ENCODE assay signal across 8 cellular contexts in genomic region chr10:35336921-35337741, GRCh38. TPM values are rescaled to one million over a fixed set of nuclear protein-coding genes. Genes with fewer than 3 reads are reported as not detected.
DNase-seq lines count a peak whose midpoint lies in the region; ATAC-seq and TF ChIP-seq lines count a peak whose summit lies in the region.

No MANE protein-coding gene starts in this region.

- peaks cover 22% of the 10 kb centered on the region for H3K36me3 Mint-ChIP-seq in WTC11
- peaks cover 45% of the 10 kb centered on the region for H3K36me3 Mint-ChIP-seq in dendritic cell treated with granulocyte-macrophage colony-stimulating factor and Interleukin-4, amounts not matched to agents 40 ng/mL and 50 ng/mL, for 4 days (ENCODE audit: low read depth)

- CTCF ChIA-PET in A673 (lab: Charles Lee) (no interaction called here), WTC11 (lab: Charles Lee) (interaction anchor here (0.5 to 0.7 kb wide), 2 partner anchors 14 to 97 kb away, joined by 3 read pairs; no protein-coding TSS in a partner anchor)

- H3K27me3 Mint-ChIP-seq in WTC11 (ENCODE audit: low read depth) = peaks cover 4% of the 10 kb centered on the region; the same call in 1 of the 2 replicates
- H3K27me3 Mint-ChIP-seq in dendritic cell treated with granulocyte-macrophage colony-stimulating factor and Interleukin-4, amounts not matched to agents 40 ng/mL and 50 ng/mL, for 4 days = no peaks in the 10 kb centered on the region
- no peaks in the 10 kb centered on the region for H3K27me3 Mint-ChIP-seq in stimulated activated naive CD8-positive, alpha-beta T cell treated with anti-CD3 and anti-CD28 coated beads, Interleukin-15, amount 100 ng/mL, for 72 hours

- H3K9me3 Mint-ChIP-seq in WTC11 = peaks cover 9% of the 10 kb centered on the region
- no peaks in the 10 kb centered on the region for H3K9me3 Mint-ChIP-seq in dendritic cell treated with granulocyte-macrophage colony-stimulating factor and Interleukin-4, amounts not matched to agents 40 ng/mL and 50 ng/mL, for 4 days
- no peaks in the 10 kb centered on the region for H3K9me3 Mint-ChIP-seq in stimulated activated naive CD8-positive, alpha-beta T cell treated with anti-CD3 and anti-CD28 coated beads, Interleukin-15, amount 100 ng/mL, for 72 hours

- H3K27ac ChIP-seq in A673 (ENCODE audit: low read depth, low read length, poor library complexity, severe bottlenecking) (peak overlapping the region; percentile 76), lower lobe of right lung (peak overlapping the region; percentile 80)

- peaks cover 4% of the 10 kb centered on the region for H3K36me3 ChIP-seq in A673 (ENCODE audit: insufficient read depth, low read length, poor library complexity, severe bottlenecking)
- no peaks in the 10 kb centered on the region for H3K36me3 ChIP-seq in lower lobe of right lung

- TF ChIP-seq CTCF in A673 (conservative IDR thresholded peaks at IDR 0.05; ENCODE audit: low read depth, low read length) = no peak
- no peak for TF ChIP-seq CTCF in WTC11 (IDR thresholded peaks at IDR 0.05)
- no peak for TF ChIP-seq CTCF in lower lobe of right lung (IDR thresholded peaks at IDR 0.05)

- H3K4me3 ChIP-seq in A673 (ENCODE audit: low read depth, low read length, poor library complexity, severe bottlenecking) (peak overlapping the region; percentile 91), lower lobe of right lung (peak overlapping the region; percentile 99)

- H3K9me3 ChIP-seq in A673 (ENCODE audit: low read depth, low read length, poor library complexity, severe bottlenecking) (no peaks in the 10 kb centered on the region), lower lobe of right lung (no peaks in the 10 kb centered on the region)

- DNase-seq in A673 (ENCODE audit: low spot score) (peak; percentile 37), WTC11 (ENCODE audit: low spot score) (peak; percentile 57), lower lobe of right lung (peak; percentile 72), DMS79 (lab: John Stamatoyannopoulos, UW) (no peak)
- DNase-seq in stimulated activated naive CD8-positive, alpha-beta T cell treated with anti-CD3 and anti-CD28 coated beads, Interleukin-15, amount 100 ng/mL, for 72 hours = peak; percentile 42 to 44

- ATAC-seq in GM19025 (IDR thresholded peaks at IDR 0.05; ENCODE audit: low read depth, unreplicated experiment) (peak; percentile 6), HG03571 (IDR thresholded peaks at IDR 0.05; ENCODE audit: unreplicated experiment) (peak; percentile 6), WTC11 (peak; percentile 31), lower lobe of right lung (peak; percentile 39 to 43)
- peak; percentile 27 for ATAC-seq in stimulated activated naive CD8-positive, alpha-beta T cell treated with anti-CD3 and anti-CD28 coated beads, Interleukin-15, amount 100 ng/mL, for 72 hours

- H3K27ac Mint-ChIP-seq in WTC11 = no peak overlapping the region
- H3K27ac Mint-ChIP-seq in dendritic cell treated with granulocyte-macrophage colony-stimulating factor and Interleukin-4, amounts not matched to agents 40 ng/mL and 50 ng/mL, for 4 days = peak overlapping the region; percentile 91
- peak overlapping the region; percentile 87 to 89 for H3K27ac Mint-ChIP-seq in stimulated activated naive CD8-positive, alpha-beta T cell treated with anti-CD3 and anti-CD28 coated beads, Interleukin-15, amount 100 ng/mL, for 72 hours

- H3K27me3 ChIP-seq in A673 (replicated peaks; ENCODE audit: insufficient read depth, low read depth, low read length, poor library complexity) (no peaks in the 10 kb centered on the region), lower lobe of right lung (ENCODE audit: low read depth) (no peaks in the 10 kb centered on the region)

- peaks cover 37% of the 10 kb centered on the region for H3K4me1 Mint-ChIP-seq in WTC11
- H3K4me1 Mint-ChIP-seq in dendritic cell treated with granulocyte-macrophage colony-stimulating factor and Interleukin-4, amounts not matched to agents 40 ng/mL and 50 ng/mL, for 4 days (ENCODE audit: low read depth) = peaks cover 53% of the 10 kb centered on the region
- peaks cover 76% of the 10 kb centered on the region for H3K4me1 Mint-ChIP-seq in stimulated activated naive CD8-positive, alpha-beta T cell treated with anti-CD3 and anti-CD28 coated beads, Interleukin-15, amount 100 ng/mL, for 72 hours

- no TSS peak for BruUV-seq in A673 (replicated peaks; lab: Mats Ljungman, UMichigan)

- H3K4me1 ChIP-seq in A673 (ENCODE audit: insufficient read depth, low read length, poor library complexity, severe bottlenecking) (peaks cover 49% of the 10 kb centered on the region), lower lobe of right lung (peaks cover 77% of the 10 kb centered on the region)

- H3K4me3 Mint-ChIP-seq in WTC11 = peak overlapping the region; percentile 79
- peak overlapping the region; percentile 86 for H3K4me3 Mint-ChIP-seq in dendritic cell treated with granulocyte-macrophage colony-stimulating factor and Interleukin-4, amounts not matched to agents 40 ng/mL and 50 ng/mL, for 4 days
- peak overlapping the region; percentile 86 to 87 for H3K4me3 Mint-ChIP-seq in stimulated activated naive CD8-positive, alpha-beta T cell treated with anti-CD3 and anti-CD28 coated beads, Interleukin-15, amount 100 ng/mL, for 72 hours

- intact Hi-C loops in A673 (cut with micrococcal nuclease; ENCODE audit: unreplicated experiment) (loop anchor here (5.0 kb wide), 2 partner anchors 40 to 225 kb away; no protein-coding TSS in a partner anchor), lower lobe of right lung (cut with DNase I) (no loop called here)
- intact Hi-C loops in dendritic cell treated with granulocyte-macrophage colony-stimulating factor and Interleukin-4, amounts not matched to agents 40 ng/mL and 50 ng/mL, for 4 days (cut with micrococcal nuclease) = loop anchor here (5.0 to 10.0 kb wide), 3 partner anchors 115 to 212 kb away; partner anchors contain the start of gene CREM

- POLR2A ChIA-PET in A673 (lab: Charles Lee; ENCODE audit: low non-redundant PET) = no interaction called here
- POLR2A ChIA-PET in WTC11 (lab: Charles Lee) = no interaction called here

TF ChIP-seq in WTC11, 78 proteins besides CTCF, POLR2A, EP300 and RAD21:
- TF ChIP-seq ETV6 (CRISPR knock-in tag; IDR thresholded peaks at IDR 0.05) = peak; percentile 48; the same call in 1 of the 2 replicates
- TF ChIP-seq SOX15 (CRISPR knock-in tag; IDR thresholded peaks at IDR 0.05) = no peak
- TF ChIP-seq JAZF1 (CRISPR knock-in tag; IDR thresholded peaks at IDR 0.05) = no peak
- TF ChIP-seq MAX (CRISPR knock-in tag; IDR thresholded peaks at IDR 0.05) = 0 out of 2 replicates have a peak, but pooled peaks have one; percentile 42
- 0 out of 2 replicates have a peak, but pooled peaks have one; percentile 27 for TF ChIP-seq HMGXB4 (CRISPR knock-in tag; IDR thresholded peaks at IDR 0.05)
- no peak for TF ChIP-seq E2F4 (CRISPR knock-in tag; IDR thresholded peaks at IDR 0.05; ENCODE audit: borderline replicate concordance, low read depth)
- TF ChIP-seq TP53 (CRISPR knock-in tag; IDR thresholded peaks at IDR 0.05) = no peak
- no peak for TF ChIP-seq ZSCAN18 (CRISPR knock-in tag; IDR thresholded peaks at IDR 0.05)
- 0 out of 2 replicates have a peak, but pooled peaks have one; percentile 39 for TF ChIP-seq CREB1 (CRISPR knock-in tag; IDR thresholded peaks at IDR 0.05)
- TF ChIP-seq ZNF423 (CRISPR knock-in tag; IDR thresholded peaks at IDR 0.05) = 0 out of 2 replicates have a peak, but pooled peaks have one; percentile 23
- TF ChIP-seq SMAD4 (CRISPR knock-in tag; IDR thresholded peaks at IDR 0.05) = peak; percentile 50; the same call in 1 of the 2 replicates
- TF ChIP-seq JUN (CRISPR knock-in tag; IDR thresholded peaks at IDR 0.05) = 0 out of 2 replicates have a peak, but pooled peaks have one; percentile 16
- TF ChIP-seq ESRRA (CRISPR knock-in tag; IDR thresholded peaks at IDR 0.05; ENCODE audit: borderline replicate concordance) = 0 out of 2 replicates have a peak, but pooled peaks have one; percentile 32
- no peak for TF ChIP-seq RORB (CRISPR knock-in tag; IDR thresholded peaks at IDR 0.05)
- TF ChIP-seq GRHL2 (CRISPR knock-in tag; IDR thresholded peaks at IDR 0.05; ENCODE audit: insufficient replicate concordance, severe bottlenecking) = no peak

RNA-seq across cellular contexts. Expression of gene CCNY, which starts 0.8 kb away (rescaled TPM):
- total RNA-seq in A673 (2021) (84.8 and 85.8 TPM in 2 replicates), WTC11 (2021) (53.3 to 59.1 TPM (median 53.6 TPM) in 3 replicates), lower lobe of right lung (64.5 TPM)
